ENCODE assay signal across 8 cellular contexts in genomic region chr7:17646181-17646956, GRCh38.
A peak's percentile ranks its signal among the peaks of the same experiment; 100 is the strongest.
DNase-seq lines count a peak whose midpoint lies in the region; ATAC-seq and TF ChIP-seq lines count a peak whose summit lies in the region.

No MANE protein-coding gene starts in this region.

- TF ChIP-seq RAD21 in HCT116 (IDR thresholded peaks at IDR 0.05; ENCODE audit: low read depth), result peak; percentile 67

- POLR2A ChIA-PET in HCT116 (lab: Charles Lee), result no interaction called here

- peak; percentile 47; the same call in 1 of the 2 replicates for ATAC-seq in HCT116
- no peak for ATAC-seq in GM21367 (IDR thresholded peaks at IDR 0.05; ENCODE audit: unreplicated experiment)
- no peak for ATAC-seq in GM18505 (IDR thresholded peaks at IDR 0.05; ENCODE audit: unreplicated experiment)
- ATAC-seq in GM18858 (IDR thresholded peaks at IDR 0.05; ENCODE audit: unreplicated experiment), result no peak

- no peaks in the 10 kb centered on the region for H3K4me1 ChIP-seq in HCT116 (ENCODE audit: control insufficient read depth in 1 of 2, insufficient read depth in 2 of 2, low read length in 2 of 2)
- peaks cover 0 to 5% of the 10 kb centered on the region in 2 donors for H3K4me1 ChIP-seq in adrenal gland (replicated peaks in 1 of 2)
- H3K4me1 ChIP-seq in colonic mucosa, result no peaks in the 10 kb centered on the region

- H3K27me3 ChIP-seq in HCT116 (ENCODE audit: insufficient read depth, low read length) (no peaks in the 10 kb centered on the region), adrenal gland (no peaks in the 10 kb centered on the region), colonic mucosa (no peaks in the 10 kb centered on the region)

- no peaks in the 10 kb centered on the region for H3K79me2 ChIP-seq in HCT116 (ENCODE audit: insufficient read depth, low read length)

- H3K9ac ChIP-seq in HCT116 (ENCODE audit: low read length), result no peak overlapping the region
- no peak overlapping the region for H3K9ac ChIP-seq in colonic mucosa (ENCODE audit: low read depth in 2 of 2, low read length in 2 of 2)

- intact Hi-C loops in HCT116 (cut with micrococcal nuclease) (loop anchor here (1.0 to 5.0 kb wide), 3 partner anchors 344 to 720 kb away; no protein-coding TSS in a partner anchor), adrenal gland (cut with DNase I) (loop anchor here in 1 of 2 donors (5.0 kb wide), 1 partner anchor 344 kb away; no protein-coding TSS in a partner anchor), colonic mucosa (cut with DNase I) (loop anchor here (10.0 kb wide), 4 partner anchors 62 to 722 kb away; no protein-coding TSS in a partner anchor)

- no peak for TF ChIP-seq POLR2A in HCT116 (IDR thresholded peaks at IDR 0.05; ENCODE audit: borderline replicate concordance, extremely low read depth, insufficient read depth, insufficient read length)
- TF ChIP-seq POLR2A in adrenal gland (IDR thresholded peaks at IDR 0.05), result no peak
- TF ChIP-seq POLR2A in GM18505 (IDR thresholded peaks at IDR 0.05; ENCODE audit: borderline replicate concordance, extremely low read depth, insufficient read depth, insufficient read length), result no peak

- H3K4me2 ChIP-seq in HCT116 (ENCODE audit: low read length), result no peak overlapping the region

- CTCF ChIA-PET in HCT116 (lab: Charles Lee), result interaction anchor here (0.7 to 3.1 kb wide), 4 partner anchors 637 to 755 kb away, joined by 3 to 9 read pairs (median 3); no protein-coding TSS in a partner anchor

- H3K27ac ChIP-seq in HCT116 (ENCODE audit: low read depth, low read length), result no peak overlapping the region
- no peak overlapping the region for H3K27ac ChIP-seq in adrenal gland
- no peak overlapping the region for H3K27ac ChIP-seq in colonic mucosa

- in situ Hi-C loops in ACHN (cut with HindIII; ENCODE audit: low pct_ligation_motif_present, low pct_unique_long_range_greater_than_20kb, low sequenced_read_pairs), result loop anchor here (25.0 kb wide), 1 partner anchor 334 kb away; no protein-coding TSS in a partner anchor

- no peaks in the 10 kb centered on the region for H3K9me3 ChIP-seq in HCT116 (ENCODE audit: control insufficient read depth in 1 of 2, insufficient read depth in 1 of 2, low read depth in 1 of 2, low read length in 2 of 2)
- H3K9me3 ChIP-seq in adrenal gland (replicated peaks in 1 of 3), result no peaks in the 10 kb centered on the region
- no peaks in the 10 kb centered on the region for H3K9me3 ChIP-seq in colonic mucosa

- H3K4me3 ChIP-seq in HCT116 (replicated peaks in 1 of 2; ENCODE audit: low read depth in 1 of 2, low read length in 2 of 2) (no peak overlapping the region), adrenal gland (no peak overlapping the region), colonic mucosa (no peak overlapping the region)

- H2AFZ ChIP-seq in HCT116 (ENCODE audit: low read depth, low read length, poor library complexity, severe bottlenecking), result no peak overlapping the region

- DNase-seq in ACHN, result peak; percentile 59
- no peak for DNase-seq in HCT116 (ENCODE audit: low read depth, low spot score)
- no peak for DNase-seq in adrenal gland
- peak; percentile 60 for DNase-seq in islet precursor cell
- DNase-seq in colonic mucosa, result no peak

- 46 to 68% (median 66%) methylated on average over 5 of the region's 5 CpGs for WGBS in adrenal gland, 4 donors

- RAD21 ChIA-PET in HCT116 (lab: Charles Lee; ENCODE audit: low non-redundant PET in 1 of 2, low total read pairs in 2 of 2, uncharacterized antibody in 2 of 2, unreplicated experiment in 2 of 2), result interaction anchor here (0.9 to 1.7 kb wide), 2 partner anchors 663 kb away, joined by 3 to 6 read pairs; no protein-coding TSS in a partner anchor

- peak in 2 of 3 experiments; percentile 33 to 44; a peak in 2 of 6 replicates for TF ChIP-seq CTCF in HCT116 (IDR thresholded peaks at IDR 0.05 in 2 of 3, conservative IDR thresholded peaks at IDR 0.05 in 1 of 3; ENCODE audit: borderline replicate concordance in 1 of 3, insufficient read depth in 1 of 3, low read depth in 2 of 3, low read length in 2 of 3)
- TF ChIP-seq CTCF in adrenal gland (IDR thresholded peaks at IDR 0.05), result peak in 5 of 6 experiments; percentile 32 to 59 (median 52)
- no peak for TF ChIP-seq CTCF in colonic mucosa (IDR thresholded peaks at IDR 0.05)

- no peaks in the 10 kb centered on the region for H4K20me1 ChIP-seq in HCT116 (ENCODE audit: insufficient read depth)

- H3K36me3 ChIP-seq in HCT116 (ENCODE audit: control insufficient read depth in 1 of 2, insufficient read depth in 2 of 2, low read length in 2 of 2), result no peaks in the 10 kb centered on the region
- H3K36me3 ChIP-seq in adrenal gland (replicated peaks in 1 of 2), result no peaks in the 10 kb centered on the region
- no peaks in the 10 kb centered on the region for H3K36me3 ChIP-seq in colonic mucosa

- no TSS peak for BruUV-seq in HCT116 (replicated peaks; lab: Mats Ljungman, UMichigan)

- no peaks in the 10 kb centered on the region for H3K9me2 ChIP-seq in HCT116 (ENCODE audit: insufficient read depth)

TF ChIP-seq in HCT116, 20 proteins besides CTCF, POLR2A, EP300 and RAD21:
- TF ChIP-seq MAX (IDR thresholded peaks at IDR 0.05) (no peak), JUND (IDR thresholded peaks at IDR 0.05) (no peak), SP1 (IDR thresholded peaks at IDR 0.05; ENCODE audit: low read depth) (no peak), CEBPB (IDR thresholded peaks at IDR 0.05; ENCODE audit: low read depth) (no peak), POLR2AphosphoS5 (IDR thresholded peaks at IDR 0.05; ENCODE audit: low read depth, low read length) (no peak), YY1 (IDR thresholded peaks at IDR 0.05; ENCODE audit: extremely low read depth, insufficient replicate concordance, low read depth, low read length) (no peak), ELF1 (IDR thresholded peaks at IDR 0.05; ENCODE audit: borderline replicate concordance, low read depth) (no peak), CBX3 (IDR thresholded peaks at IDR 0.05; ENCODE audit: low read depth) (no peak), EGR1 (IDR thresholded peaks at IDR 0.05; ENCODE audit: low read depth) (no peak), ATF3 (IDR thresholded peaks at IDR 0.05) (no peak), TCF7L2 (IDR thresholded peaks at IDR 0.05; ENCODE audit: borderline replicate concordance, extremely low read depth, insufficient read depth, insufficient read length) (no peak), SRF (IDR thresholded peaks at IDR 0.05; ENCODE audit: low read depth) (no peak)

Comparison
In these comparisons a context has a peak if more than half of its experiments do, and no peak if none do; other contexts are left out.
1. DNase-seq: peak in ACHN (single experiment) and islet precursor cell (single experiment); none in HCT116 (single experiment), adrenal gland (0 of 7) and colonic mucosa (single experiment).